Comparison of ENCODE assay signal across 9 cellular contexts in genomic region chr19:19487077-19488040, GRCh38. TPM values are rescaled to one million over a fixed set of nuclear protein-coding genes. Genes with fewer than 3 reads are reported as not detected.
A peak's percentile ranks its signal among the peaks of the same experiment; 100 is the strongest.
DNase-seq lines count a peak whose midpoint lies in the region; ATAC-seq, FAIRE-seq and TF ChIP-seq lines count a peak whose summit lies in the region.
"Had no signal": no experiment of that assay in that cellular context is flagged by ENCODE, and none has a peak within 500 bp of the region (broad histone marks: within the 10 kb centered on the region; RNA-seq: fewer than 3 reads in every experiment).

No MANE protein-coding gene starts in this region.

- H3K4me2 ChIP-seq in endothelial cell of umbilical vein (ENCODE audit: insufficient read depth, low read length): no peak overlapping the region

- no peak overlapping the region for H2AFZ ChIP-seq in endothelial cell of umbilical vein (ENCODE audit: low read depth, low read length)

- WGBS in gastroesophageal sphincter (ENCODE audit: low coverage in 1 of 2), 2 donors: 48 to 62% methylated on average over 2 to 5 of the region's 11 CpGs

- no peak for FAIRE-seq in GM12891 (lab: Jason Lieb, UNC)
- no peak for FAIRE-seq in endothelial cell of umbilical vein (lab: Jason Lieb, UNC)

- H3K36me3 ChIP-seq in endothelial cell of umbilical vein (ENCODE audit: control insufficient read depth in 2 of 2, extremely low read depth in 1 of 2, insufficient read depth in 2 of 2, low read length in 2 of 2): peaks cover 0 to 6% of the 10 kb centered on the region in 2 experiments
- H3K36me3 ChIP-seq in gastroesophageal sphincter: peaks cover 0 to 9% of the 10 kb centered on the region in 2 donors

- ATAC-seq in gastroesophageal sphincter (no peak), GM19324 (IDR thresholded peaks at IDR 0.05; ENCODE audit: low FRiP score, unreplicated experiment) (no peak)

- H3K27ac ChIP-seq in endothelial cell of umbilical vein (ENCODE audit: insufficient read depth, low read depth, low read length) (peak overlapping the region; percentile 76), gastroesophageal sphincter (peak overlapping the region in 1 of 4 donors; percentile 75)

- no peak for TF ChIP-seq EP300 in gastroesophageal sphincter (IDR thresholded peaks at IDR 0.05)

- H3K27me3 ChIP-seq in endothelial cell of umbilical vein (ENCODE audit: control insufficient read depth in 2 of 2, insufficient read depth in 2 of 2, low read length in 2 of 2) (no peaks in the 10 kb centered on the region), gastroesophageal sphincter (no peaks in the 10 kb centered on the region)

- H3K4me3 Mint-ChIP-seq in progenitor cell of endocrine pancreas (ENCODE audit: low read depth): no peak overlapping the region

- dilution Hi-C loops in endothelial cell of umbilical vein (cut with MboI; ENCODE audit: extremely low pct_ligation_motif_present, low sequenced_read_pairs): no loop called here

- H3K9me3 ChIP-seq in endothelial cell of umbilical vein (replicated peaks; ENCODE audit: control insufficient read depth, insufficient read depth, low read length) (no peaks in the 10 kb centered on the region), gastroesophageal sphincter (no peaks in the 10 kb centered on the region)

- POLR2A ChIA-PET in endothelial cell of umbilical vein (lab: Charles Lee): no interaction called here

- H3K9ac ChIP-seq in endothelial cell of umbilical vein (replicated peaks; ENCODE audit: extremely low read depth, insufficient read depth, low read length): no peak overlapping the region

- peaks cover 4% of the 10 kb centered on the region for H3K36me3 Mint-ChIP-seq in progenitor cell of endocrine pancreas (ENCODE audit: insufficient read depth)

- intact Hi-C loops in endothelial cell of umbilical vein (cut with micrococcal nuclease): loop anchor here (10.0 kb wide), 1 partner anchor 293 kb away; the partner anchor contains the start of genes BORCS8 and RFXANK

- peak overlapping the region; percentile 97 for H3K27ac Mint-ChIP-seq in progenitor cell of endocrine pancreas

- DNase-seq in GM12891 (ENCODE audit: insufficient read length, low spot score): no peak
- peak; percentile 14 for DNase-seq in NCI-H510A treated with DMSO at 0.1 percent for 48 hours (lab: John Stamatoyannopoulos, UW)
- no peak for DNase-seq in endothelial cell of umbilical vein (ENCODE audit: low read depth, low spot score)
- DNase-seq in progenitor cell of endocrine pancreas (ENCODE audit: low spot score, unreplicated experiment): no peak
- no peak for DNase-seq in NCI-H146 (lab: John Stamatoyannopoulos, UW)
- DNase-seq: NCI-H2171; stimulated activated CD4-positive, alpha-beta T cell treated with anti-CD3 and anti-CD28 coated beads, Interleukin-2, amount 100 ng/mL, for 48 hours had no signal

- H3K4me1 Mint-ChIP-seq in progenitor cell of endocrine pancreas (ENCODE audit: low read depth): peaks cover 34% of the 10 kb centered on the region

- H3K4me1 ChIP-seq in endothelial cell of umbilical vein (ENCODE audit: control insufficient read depth, extremely low read depth, insufficient read depth, low read length): peaks cover 29% of the 10 kb centered on the region
- H3K4me1 ChIP-seq in gastroesophageal sphincter: peaks cover 0 to 58% (median 22%) of the 10 kb centered on the region in 3 donors

- no TSS peak for BruUV-seq in endothelial cell of umbilical vein (replicated peaks; lab: Mats Ljungman, UMichigan)

- 0 out of 2 replicates have a peak, but pooled peaks have one; percentile 25 for TF ChIP-seq POLR2A in GM12891 (IDR thresholded peaks at IDR 0.05; ENCODE audit: low read depth, low read length)
- no peak for TF ChIP-seq POLR2A in endothelial cell of umbilical vein (IDR thresholded peaks at IDR 0.05; ENCODE audit: low read depth, low read length)
- TF ChIP-seq POLR2A in gastroesophageal sphincter (IDR thresholded peaks at IDR 0.05): no peak

- no peaks in the 10 kb centered on the region for H3K9me3 Mint-ChIP-seq in progenitor cell of endocrine pancreas (ENCODE audit: low read depth)

- peaks cover 74% of the 10 kb centered on the region for H3K79me2 ChIP-seq in endothelial cell of umbilical vein (ENCODE audit: control insufficient read depth, insufficient read depth, low read length)

- H3K4me3 ChIP-seq in endothelial cell of umbilical vein (replicated peaks in 1 of 3; ENCODE audit: insufficient read depth in 1 of 3, low read depth in 1 of 3, low read length in 3 of 3) (no peak overlapping the region), gastroesophageal sphincter (no peak overlapping the region)

- no peaks in the 10 kb centered on the region for H4K20me1 ChIP-seq in endothelial cell of umbilical vein (replicated peaks; ENCODE audit: control insufficient read depth, extremely low read depth, insufficient read depth, low read length)

- CTCF ChIA-PET in endothelial cell of umbilical vein (lab: Charles Lee): interaction anchor here (0.7 to 5.1 kb wide), 10 partner anchors 8 to 284 kb away, joined by 3 to 127 read pairs (median 6); partner anchors contain the start of genes GATAD2A and NR2C2AP

- no peaks in the 10 kb centered on the region for H3K27me3 Mint-ChIP-seq in progenitor cell of endocrine pancreas

- H3K9me1 ChIP-seq in endothelial cell of umbilical vein (replicated peaks; ENCODE audit: control insufficient read depth, extremely low read depth, insufficient read depth, low read length): no peaks in the 10 kb centered on the region

- no peak for TF ChIP-seq CTCF in endothelial cell of umbilical vein (IDR thresholded peaks at IDR 0.05; ENCODE audit: extremely low read depth in 1 of 2, insufficient read depth in 1 of 2, low read depth in 1 of 2, low read length in 2 of 2)
- TF ChIP-seq CTCF in progenitor cell of endocrine pancreas (IDR thresholded peaks at IDR 0.05; ENCODE audit: unreplicated experiment): no peak
- no peak for TF ChIP-seq CTCF in gastroesophageal sphincter (IDR thresholded peaks at IDR 0.05)

TF ChIP-seq in GM12891, 5 proteins besides CTCF, POLR2A, EP300 and RAD21 (continues in another document):
- TF ChIP-seq POLR2AphosphoS5 (IDR thresholded peaks at IDR 0.05; ENCODE audit: low read depth, low read length): no peak
- TF ChIP-seq TAF1 (IDR thresholded peaks at IDR 0.05; ENCODE audit: low read depth, low read length): no peak

TF ChIP-seq in endothelial cell of umbilical vein, 7 proteins besides CTCF, POLR2A, EP300 and RAD21 (continues in another document):
- TF ChIP-seq EZH2 (IDR thresholded peaks at IDR 0.05; ENCODE audit: borderline replicate concordance, low read depth, low read length, severe bottlenecking) (no peak), FOS (IDR thresholded peaks at IDR 0.05; ENCODE audit: borderline replicate concordance, insufficient read depth, low read length) (no peak)

RNA-seq across cellular contexts. Expression of gene TSSK6, which starts 28.0 kb away (rescaled TPM):
- polyA plus RNA-seq in GM12891 (2012; ENCODE audit: low read depth, missing spikeins): 1.2 TPM
- 0.35 and 0.82 TPM in 2 replicates for total RNA-seq in endothelial cell of umbilical vein
- 0.76 and 1.7 TPM in 2 replicates for polyA plus RNA-seq in endothelial cell of umbilical vein
- polyA plus RNA-seq in endothelial cell of umbilical vein (2011; cell fraction: cytosol; rRNA removed): 0.26 and 0.38 TPM in 2 replicates
- polyA plus RNA-seq in endothelial cell of umbilical vein (2011; cell fraction: nucleus; rRNA removed): 0.56 and 0.63 TPM in 2 replicates
- 0.15 and 0.50 TPM in 2 replicates for polyA plus RNA-seq in endothelial cell of umbilical vein (2012)
- polyA minus RNA-seq in endothelial cell of umbilical vein: 0.36 and 0.42 TPM in 2 replicates
- polyA minus RNA-seq in endothelial cell of umbilical vein (2011; cell fraction: cytosol; rRNA and poly(A)+ RNA removed): 2.8 TPM
- 1.0 and 1.1 TPM in 2 replicates for polyA minus RNA-seq in endothelial cell of umbilical vein (2011; cell fraction: nucleus; rRNA and poly(A)+ RNA removed)
- 2.7 and 3.3 TPM in 2 replicates for total RNA-seq in progenitor cell of endocrine pancreas
- 1 to 10 TPM in 2 of 4 donors, under 1 TPM in 2; 0.40 to 3.3 (median 0.92) TPM for total RNA-seq in gastroesophageal sphincter

RNA-seq across cellular contexts. Expression of gene NDUFA13, which starts 28.7 kb away (rescaled TPM):
- 397 TPM for polyA plus RNA-seq in GM12891 (2012; ENCODE audit: low read depth, missing spikeins)
- total RNA-seq in endothelial cell of umbilical vein (246 and 252 TPM in 2 replicates), progenitor cell of endocrine pancreas (346 and 347 TPM in 2 replicates), gastroesophageal sphincter (100 to 1,000 TPM in 1 of 4 donors, 10 to 100 TPM in 3; 41.6 to 113 (median 71.4) TPM)
- polyA plus RNA-seq in endothelial cell of umbilical vein: 799 and 837 TPM in 2 replicates
- 504 and 596 TPM in 2 replicates for polyA plus RNA-seq in endothelial cell of umbilical vein (2011; cell fraction: cytosol; rRNA removed)
- 151 and 220 TPM in 2 replicates for polyA plus RNA-seq in endothelial cell of umbilical vein (2011; cell fraction: nucleus; rRNA removed)
- polyA plus RNA-seq in endothelial cell of umbilical vein (2012): 252 and 475 TPM in 2 replicates
- 101 and 104 TPM in 2 replicates for polyA minus RNA-seq in endothelial cell of umbilical vein
- polyA minus RNA-seq in endothelial cell of umbilical vein (2011; cell fraction: cytosol; rRNA and poly(A)+ RNA removed): 86.4 TPM
- 23.7 and 36.8 TPM in 2 replicates for polyA minus RNA-seq in endothelial cell of umbilical vein (2011; cell fraction: nucleus; rRNA and poly(A)+ RNA removed)

RNA-seq across cellular contexts. Expression of gene YJEFN3, which starts 41.4 kb away (rescaled TPM):
- 4.6 TPM for polyA plus RNA-seq in GM12891 (2012; ENCODE audit: low read depth, missing spikeins)
- total RNA-seq in endothelial cell of umbilical vein: 2.1 and 2.4 TPM in 2 replicates
- 1.9 and 2.7 TPM in 2 replicates for polyA plus RNA-seq in endothelial cell of umbilical vein
- 0.19 and 0.35 TPM in 2 replicates for polyA plus RNA-seq in endothelial cell of umbilical vein (2011; cell fraction: cytosol; rRNA removed)
- 10.0 and 13.3 TPM in 2 replicates for polyA plus RNA-seq in endothelial cell of umbilical vein (2011; cell fraction: nucleus; rRNA removed)
- 0.83 and 1.2 TPM in 2 replicates for polyA plus RNA-seq in endothelial cell of umbilical vein (2012)
- polyA minus RNA-seq in endothelial cell of umbilical vein: 1.2 and 1.3 TPM in 2 replicates
- 1.6 TPM for polyA minus RNA-seq in endothelial cell of umbilical vein (2011; cell fraction: cytosol; rRNA and poly(A)+ RNA removed)
- 2.9 and 3.8 TPM in 2 replicates for polyA minus RNA-seq in endothelial cell of umbilical vein (2011; cell fraction: nucleus; rRNA and poly(A)+ RNA removed)
- 22.6 and 27.6 TPM in 2 replicates for total RNA-seq in progenitor cell of endocrine pancreas
- 1 to 10 TPM in 2 of 4 donors, under 1 TPM in 2; 0.45 to 1.4 (median 0.96) TPM for total RNA-seq in gastroesophageal sphincter

RNA-seq across cellular contexts. Expression of gene CILP2, which starts 50.7 kb away (rescaled TPM):
- polyA plus RNA-seq in GM12891 (2012; ENCODE audit: low read depth, missing spikeins): 0.28 TPM
- total RNA-seq in endothelial cell of umbilical vein (not detected in 2 replicates), progenitor cell of endocrine pancreas (2.4 and 2.6 TPM in 2 replicates), gastroesophageal sphincter (under 1 TPM in 2 of 4 donors, not detected in 2; 0.19 to 0.27 TPM)
- 0.01 and 0.03 TPM in 2 replicates for polyA plus RNA-seq in endothelial cell of umbilical vein
- 0.03 TPM in 1 of 2 replicates, not detected in the other for polyA plus RNA-seq in endothelial cell of umbilical vein (2011; cell fraction: cytosol; rRNA removed)
- 0.04 and 0.14 TPM in 2 replicates for polyA plus RNA-seq in endothelial cell of umbilical vein (2011; cell fraction: nucleus; rRNA removed)
- polyA plus RNA-seq in endothelial cell of umbilical vein (2012): not detected in 2 replicates
- not detected in 2 replicates for polyA minus RNA-seq in endothelial cell of umbilical vein
- 0.51 TPM for polyA minus RNA-seq in endothelial cell of umbilical vein (2011; cell fraction: cytosol; rRNA and poly(A)+ RNA removed)
- polyA minus RNA-seq in endothelial cell of umbilical vein (2011; cell fraction: nucleus; rRNA and poly(A)+ RNA removed): 0.14 TPM in 1 of 2 replicates, not detected in the other
